1 cellular context compared by ENCODE assay signal in the genomic region with DNA sequence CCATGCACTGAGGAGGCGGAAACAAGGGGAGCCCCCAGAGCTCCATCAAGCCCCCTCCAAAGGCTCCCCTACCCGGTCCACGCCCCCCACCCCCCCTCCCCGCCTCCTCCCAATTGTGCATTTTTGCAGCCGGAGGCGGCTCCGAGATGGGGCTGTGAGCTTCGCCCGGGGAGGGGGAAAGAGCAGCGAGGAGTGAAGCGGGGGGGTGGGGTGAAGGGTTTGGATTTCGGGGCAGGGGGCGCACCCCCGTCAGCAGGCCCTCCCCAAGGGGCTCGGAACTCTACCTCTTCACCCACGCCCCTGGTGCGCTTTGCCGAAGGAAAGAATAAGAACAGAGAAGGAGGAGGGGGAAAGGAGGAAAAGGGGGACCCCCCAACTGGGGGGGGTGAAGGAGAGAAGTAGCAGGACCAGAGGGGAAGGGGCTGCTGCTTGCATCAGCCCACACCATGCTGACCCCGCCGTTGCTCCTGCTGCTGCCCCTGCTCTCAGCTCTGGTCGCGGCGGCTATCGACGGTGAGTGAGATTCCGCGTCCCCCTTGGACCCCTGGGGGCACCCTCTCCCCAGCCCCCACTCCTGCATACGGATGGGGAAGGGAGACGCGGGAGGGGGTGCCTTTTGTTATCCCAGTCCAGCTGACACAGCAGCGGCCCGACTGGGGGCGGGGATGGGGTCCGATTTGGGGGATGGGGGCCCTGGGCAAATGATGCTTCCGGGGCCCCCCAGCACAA.
TF ChIP-seq lines count a peak whose summit lies in the region.

No MANE protein-coding gene starts in this region.

TF ChIP-seq in H1, 55 proteins besides CTCF, POLR2A, EP300 and RAD21:
- TF ChIP-seq TEAD4 (IDR thresholded peaks at IDR 0.05; ENCODE audit: low read depth, low read length) (no peak), CREB1 (IDR thresholded peaks at IDR 0.05) (0 out of 2 replicates have a peak, but pooled peaks have one; percentile 14), ASH2L (IDR thresholded peaks at IDR 0.05; ENCODE audit: low read length) (peak; percentile 17), CBX8 (IDR thresholded peaks at IDR 0.05; ENCODE audit: borderline replicate concordance, low read depth, low read length) (no peak), PHF8 (conservative IDR thresholded peaks at IDR 0.05; ENCODE audit: low read depth, low read length) (peak; percentile 55), TBP (IDR thresholded peaks at IDR 0.05; ENCODE audit: low read depth, low read length) (peak; percentile 29; the same call in 1 of the 2 replicates), FOSL1 (IDR thresholded peaks at IDR 0.05; ENCODE audit: insufficient read depth, low read depth, low read length) (no peak), GABPA (IDR thresholded peaks at IDR 0.05; ENCODE audit: borderline replicate concordance, insufficient read depth, low read length) (no peak), BRCA1 (IDR thresholded peaks at IDR 0.05; ENCODE audit: low read depth, low read length) (no peak), HDAC6 (IDR thresholded peaks at IDR 0.05; ENCODE audit: low read depth, low read length) (no peak), SP2 (IDR thresholded peaks at IDR 0.05; ENCODE audit: low read length) (no peak), SIN3A (conservative IDR thresholded peaks at IDR 0.05 in 1 of 2, IDR thresholded peaks at IDR 0.05 in 1 of 2; ENCODE audit: low read depth in 1 of 2, low read length in 2 of 2) (peak in 1 of 2 experiments; percentile 61; a peak in 2 of 4 replicates), SIX5 (IDR thresholded peaks at IDR 0.05; ENCODE audit: low read depth, low read length) (no peak), NRF1 (IDR thresholded peaks at IDR 0.05; ENCODE audit: low read depth, low read length) (no peak), CHD2 (IDR thresholded peaks at IDR 0.05; ENCODE audit: low read length) (no peak), KDM4A (IDR thresholded peaks at IDR 0.05; ENCODE audit: low read depth, low read length, severe bottlenecking) (peak; percentile 24), TAF1 (IDR thresholded peaks at IDR 0.05; ENCODE audit: low read depth, low read length) (peak; percentile 48; the same call in 1 of the 2 replicates), ZNF274 (IDR thresholded peaks at IDR 0.05; ENCODE audit: borderline replicate concordance, extremely low read depth, low read length) (no peak), KDM5A (IDR thresholded peaks at IDR 0.05; ENCODE audit: low read length) (no peak), SUZ12 (IDR thresholded peaks at IDR 0.05; ENCODE audit: low read length) (no peak), POLR2AphosphoS5 (IDR thresholded peaks at IDR 0.05; ENCODE audit: low read depth, low read length) (peak; percentile 76), CEBPB (IDR thresholded peaks at IDR 0.05; ENCODE audit: low read depth, low read length) (0 out of 2 replicates have a peak, but pooled peaks have one; percentile 23), EGR1 (IDR thresholded peaks at IDR 0.05; ENCODE audit: borderline replicate concordance, low read depth, low read length) (no peak), KDM1A (IDR thresholded peaks at IDR 0.05; ENCODE audit: borderline replicate concordance, low read length) (peak; percentile 11; the same call in 1 of the 2 replicates), RBBP5 (IDR thresholded peaks at IDR 0.05; ENCODE audit: borderline replicate concordance, low read depth, low read length) (0 out of 2 replicates have a peak, but pooled peaks have one; percentile 49), EZH2 (IDR thresholded peaks at IDR 0.05; ENCODE audit: low read depth, low read length, severe bottlenecking) (no peak), JUND (IDR thresholded peaks at IDR 0.05; ENCODE audit: low read length) (no peak), SAP30 (IDR thresholded peaks at IDR 0.05; ENCODE audit: insufficient read depth, insufficient replicate concordance, low read length) (peak; percentile 50)
- TF ChIP-seq, protein P1, sequence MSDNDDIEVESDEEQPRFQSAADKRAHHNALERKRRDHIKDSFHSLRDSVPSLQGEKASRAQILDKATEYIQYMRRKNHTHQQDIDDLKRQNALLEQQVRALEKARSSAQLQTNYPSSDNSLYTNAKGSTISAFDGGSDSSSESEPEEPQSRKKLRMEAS (IDR thresholded peaks at IDR 0.05) = peak; percentile 76
